Comparison of ENCODE assay signal across 26 cellular contexts in the genomic region with DNA sequence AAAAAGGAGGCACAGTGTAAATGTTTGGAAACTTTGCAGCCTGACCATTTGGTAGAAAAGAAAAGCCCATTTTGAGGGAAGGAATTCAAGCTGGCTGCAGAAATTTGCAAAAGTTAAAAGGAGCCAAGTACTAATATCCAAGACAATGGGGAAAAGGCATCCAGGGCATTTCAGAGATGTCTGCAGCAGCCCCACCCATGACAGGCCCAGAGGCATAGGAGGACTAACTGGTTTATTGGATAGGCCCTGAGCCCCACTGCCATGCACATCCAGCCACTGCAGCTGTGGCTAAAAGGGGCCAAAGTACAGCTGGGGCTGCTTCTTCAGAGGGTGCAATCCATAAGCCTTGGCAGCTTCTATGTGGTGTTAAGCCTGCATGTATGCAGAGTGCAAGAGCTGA.
"Had no signal": no experiment of that assay in that cellular context is flagged by ENCODE, and none has a peak within 500 bp of the region (broad histone marks: within the 10 kb centered on the region; RNA-seq: fewer than 3 reads in every experiment).

No MANE protein-coding gene starts in this region.

- H3K4me1 ChIP-seq: adrenal gland, body of pancreas, esophagus squamous epithelium, gastroesophageal sphincter, heart right ventricle had no signal

- H3K4me1 Mint-ChIP-seq: activated CD4-positive, alpha-beta memory T cell treated with anti-CD3 and anti-CD28 coated beads, Interleukin-2, amount 10 ng/mL, durations not matched to agents 7 days and 5 days; activated CD4-positive, alpha-beta T cell treated with anti-CD3 and anti-CD28 coated beads for 36 hours; activated CD4-positive, alpha-beta T cell treated with anti-CD3 and anti-CD28 coated beads, Interleukin-2, amount 10 ng/mL, durations not matched to agents 7 days and 5 days; activated naive CD4-positive, alpha-beta T cell treated with anti-CD3 and anti-CD28 coated beads, Interleukin-2, amount 50 U/mL, for 24 hours; activated naive CD8-positive, alpha-beta T cell treated with anti-CD3 and anti-CD28 coated beads for 36 hours; activated naive CD8-positive, alpha-beta T cell treated with anti-CD3 and anti-CD28 coated beads, Interleukin-2, amount 50 U/mL, for 24 hours had no signal

- H3K27me3 Mint-ChIP-seq: activated CD4-positive, alpha-beta memory T cell treated with anti-CD3 and anti-CD28 coated beads, Interleukin-2, amount 10 ng/mL, durations not matched to agents 7 days and 5 days had no signal

- H3K4me3 Mint-ChIP-seq: activated CD4-positive, alpha-beta memory T cell treated with anti-CD3 and anti-CD28 coated beads, Interleukin-2, amount 10 ng/mL, durations not matched to agents 7 days and 5 days; activated CD4-positive, alpha-beta T cell treated with anti-CD3 and anti-CD28 coated beads for 36 hours; activated CD4-positive, alpha-beta T cell treated with anti-CD3 and anti-CD28 coated beads, Interleukin-2, amount 10 ng/mL, durations not matched to agents 7 days and 5 days; activated naive CD4-positive, alpha-beta T cell treated with anti-CD3 and anti-CD28 coated beads for 36 hours; activated naive CD4-positive, alpha-beta T cell treated with anti-CD3 and anti-CD28 coated beads, Interleukin-2, amount 50 U/mL, for 24 hours; activated naive CD8-positive, alpha-beta T cell treated with anti-CD3 and anti-CD28 coated beads for 36 hours; activated naive CD8-positive, alpha-beta T cell treated with anti-CD3 and anti-CD28 coated beads, Interleukin-2, amount 50 U/mL, for 24 hours; activated T-cell treated with anti-CD3 and anti-CD28 coated beads, Interleukin-2, amount 50 U/mL, for 4 hours had no signal

- H3K27ac ChIP-seq: adrenal gland, body of pancreas, esophagus squamous epithelium, gastroesophageal sphincter, heart right ventricle had no signal

- DNase-seq: activated CD4-positive, alpha-beta memory T cell treated with anti-CD3 and anti-CD28 coated beads, Interleukin-2, amount 10 ng/mL, durations not matched to agents 7 days and 5 days; activated CD4-positive, alpha-beta T cell treated with anti-CD3 and anti-CD28 coated beads for 36 hours; activated CD4-positive, alpha-beta T cell treated with anti-CD3 and anti-CD28 coated beads, Interleukin-2, amount 10 ng/mL, durations not matched to agents 7 days and 5 days; activated CD4-positive, alpha-beta T cell treated with anti-CD3 and anti-CD28 coated beads, Interleukin-2, amount 50 U/mL, for 4 hours; activated CD4-positive, CD25-positive, alpha-beta regulatory T cell; activated CD4-positive, CD25-positive, alpha-beta regulatory T cell treated with anti-CD3 and anti-CD28 coated beads, Interleukin-2, amount 50 U/mL, for 72 hours; activated CD8-positive, alpha-beta memory T cell treated with anti-CD3 and anti-CD28 coated beads for 24 hours; activated effector memory CD4-positive, alpha-beta T cell treated with anti-CD3 and anti-CD28 coated beads, Interleukin-2, amount 50 U/mL, for 16 hours; activated naive CD4-positive, alpha-beta T cell treated with anti-CD3 and anti-CD28 coated beads for 36 hours; activated naive CD8-positive, alpha-beta T cell treated with anti-CD3 and anti-CD28 coated beads for 36 hours; activated naive CD8-positive, alpha-beta T cell treated with anti-CD3 and anti-CD28 coated beads, Interleukin-2, amount 50 U/mL, for 24 hours; activated T-cell treated with anti-CD3 and anti-CD28 coated beads, Interleukin-2, amount 50 U/mL, for 4 hours; adrenal gland; amygdala; aorta; body of pancreas; caudate nucleus; effector CD8-positive, alpha-beta T cell; erythroblast; esophagus squamous epithelium; foreskin melanocyte; heart right ventricle; T-helper 2 cell had no signal

- H3K36me3 ChIP-seq: adrenal gland, esophagus squamous epithelium, gastroesophageal sphincter, heart right ventricle had no signal

- H3K4me3 ChIP-seq: adrenal gland, body of pancreas, esophagus squamous epithelium, gastroesophageal sphincter, heart right ventricle had no signal

- H3K27ac Mint-ChIP-seq: activated CD4-positive, alpha-beta memory T cell treated with anti-CD3 and anti-CD28 coated beads, Interleukin-2, amount 10 ng/mL, durations not matched to agents 7 days and 5 days; activated CD4-positive, alpha-beta T cell treated with anti-CD3 and anti-CD28 coated beads for 36 hours; activated CD4-positive, alpha-beta T cell treated with anti-CD3 and anti-CD28 coated beads, Interleukin-2, amount 10 ng/mL, durations not matched to agents 7 days and 5 days; activated naive CD4-positive, alpha-beta T cell treated with anti-CD3 and anti-CD28 coated beads for 36 hours; activated naive CD4-positive, alpha-beta T cell treated with anti-CD3 and anti-CD28 coated beads, Interleukin-2, amount 50 U/mL, for 24 hours; activated naive CD8-positive, alpha-beta T cell treated with anti-CD3 and anti-CD28 coated beads for 36 hours; activated naive CD8-positive, alpha-beta T cell treated with anti-CD3 and anti-CD28 coated beads, Interleukin-2, amount 50 U/mL, for 24 hours; activated T-helper 2 cell treated with anti-CD3 and anti-CD28 coated beads, Interferon-gamma antibody, Interleukin-2, Interleukin-4, amounts not matched to agents 10 μg/mL and 5 μg/mL and 100 μg/mL, durations not matched to agents 14 hours and 24 hours and 36 hours had no signal

- H3K9me3 ChIP-seq: adrenal gland had no signal

- H3K36me3 Mint-ChIP-seq: activated naive CD8-positive, alpha-beta T cell treated with anti-CD3 and anti-CD28 coated beads for 36 hours had no signal

- H3K27me3 ChIP-seq: adrenal gland, body of pancreas, esophagus squamous epithelium had no signal

- ATAC-seq: activated CD4-positive, alpha-beta T cell treated with anti-CD3 and anti-CD28 coated beads for 36 hours; activated naive CD8-positive, alpha-beta T cell treated with anti-CD3 and anti-CD28 coated beads, Interleukin-2, amount 50 U/mL, for 24 hours; activated T-cell treated with anti-CD3 and anti-CD28 coated beads, Interleukin-2, amount 50 U/mL, for 4 hours; body of pancreas; gastroesophageal sphincter; heart right ventricle had no signal
